In the genomic region with DNA sequence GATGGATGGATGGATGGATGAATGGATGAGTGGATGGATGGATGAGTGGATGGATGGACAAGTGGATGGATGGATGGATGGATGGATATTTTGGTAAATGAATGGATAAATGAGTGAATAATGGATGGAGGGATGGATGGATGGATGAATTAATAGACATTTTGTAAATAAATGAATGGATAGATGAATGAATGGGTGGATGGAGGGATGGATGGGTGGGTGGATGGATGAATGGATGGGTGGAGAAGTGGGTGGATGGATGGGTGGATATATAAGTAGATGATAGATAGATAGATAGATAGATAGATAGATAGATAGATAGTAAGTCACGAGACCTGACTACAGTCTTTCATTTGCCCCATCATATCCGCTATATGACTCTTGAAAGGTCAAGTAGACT, we compare ENCODE assay signal across 32 cellular contexts.
DNase-seq lines count a peak whose midpoint lies in the region; ATAC-seq, FAIRE-seq and TF ChIP-seq lines count a peak whose summit lies in the region.
"Had no signal": no experiment of that assay in that cellular context is flagged by ENCODE, and none has a peak within 500 bp of the region (broad histone marks: within the 10 kb centered on the region; RNA-seq: fewer than 3 reads in every experiment).

No MANE protein-coding gene starts in this region.

- peaks cover 4% of the 10 kb centered on the region; the same call in 1 of the 2 replicates for H3K23me2 ChIP-seq in H1 (ENCODE audit: low read depth, low read length)

- ATAC-seq in K562 (no peak), GM21737 (IDR thresholded peaks at IDR 0.05; ENCODE audit: unreplicated experiment) (no peak), HG03342 (IDR thresholded peaks at IDR 0.05; ENCODE audit: unreplicated experiment) (no peak)
- ATAC-seq: A549; CD8-positive, alpha-beta T cell had no signal

- H2BK20ac ChIP-seq in H1 (ENCODE audit: low read length) = no peak overlapping the region

- no peak for FAIRE-seq in K562 (lab: Jason Lieb, UNC)
- FAIRE-seq in H1 (lab: Jason Lieb, UNC) = no peak
- FAIRE-seq: A204.1, A549, D721Med had no signal

- H3K36me3 ChIP-seq in HEK293 (ENCODE audit: control insufficient read depth in 2 of 2, insufficient read depth in 1 of 2, low read length in 2 of 2) (no peaks in the 10 kb centered on the region), K562 (ENCODE audit: control insufficient read depth, insufficient read depth, low read length) (no peaks in the 10 kb centered on the region), H1 (ENCODE audit: control insufficient read depth in 2 of 4, insufficient read depth in 4 of 4, low read length in 3 of 4) (no peaks in the 10 kb centered on the region), ascending aorta (no peaks in the 10 kb centered on the region)
- H3K36me3 ChIP-seq: BE2C; BLaER1; BLaER1 treated with 17β-estradiol and CSF1 and Interleukin-3, amounts not matched to agents 10 nM and 100 nM had no signal

- no peaks in the 10 kb centered on the region for H3K79me1 ChIP-seq in H1 (ENCODE audit: low read depth, low read length)

- H3K27me3 ChIP-seq in K562 (ENCODE audit: control insufficient read depth in 2 of 2, insufficient read depth in 2 of 2, low read length in 2 of 2) (peaks cover 2 to 10% of the 10 kb centered on the region in 2 experiments; a peak in 2 of 5 replicates), H1 (replicated peaks in 1 of 4; ENCODE audit: control insufficient read depth in 3 of 4, extremely low read depth in 1 of 4, insufficient read depth in 3 of 4, low read length in 3 of 4) (no peaks in the 10 kb centered on the region), ascending aorta (no peaks in the 10 kb centered on the region)
- H3K27me3 ChIP-seq: BE2C; BLaER1; BLaER1 treated with 17β-estradiol and CSF1 and Interleukin-3, amounts not matched to agents 10 nM and 100 nM had no signal

- no peak overlapping the region for H4K91ac ChIP-seq in H1 (replicated peaks; ENCODE audit: insufficient read length, low read length)

- WGBS in K562 (ENCODE audit: insufficient coverage, low coverage, missing lambda C conversion rate) = 0% methylated on average over 2 of the region's 2 CpGs
- 96% methylated on average over 2 of the region's 2 CpGs; no CpG with 5 or more reads in 1 of the 2 experiments for WGBS in H1 (ENCODE audit: extremely low coverage in 1 of 2, insufficient coverage in 1 of 2, insufficient read length in 1 of 2, insufficient replicate concordance in 2 of 2, low coverage in 1 of 2, low lambda C conversion rate in 2 of 2, missing lambda C conversion rate in 1 of 2), 2 experiments

- H3K79me2 ChIP-seq in K562 (ENCODE audit: control insufficient read depth, insufficient read depth, low read length) (no peaks in the 10 kb centered on the region), H1 (ENCODE audit: control insufficient read depth in 1 of 2, insufficient read depth in 2 of 2, low read length in 2 of 2) (no peaks in the 10 kb centered on the region)

- POLR2A ChIA-PET in HEK293 (lab: Yijun Ruan, JAX) = no interaction called here
- POLR2A ChIA-PET in K562 (lab: Yijun Ruan, JAX) = no interaction called here
- POLR2A ChIA-PET in H1 (lab: Charles Lee; ENCODE audit: partially characterized antibody) = no interaction called here

- no peak overlapping the region for H4K5ac ChIP-seq in H1 (ENCODE audit: insufficient read length, low read depth, low read length)

- no peaks in the 10 kb centered on the region for H3K9me3 ChIP-seq in HEK293 (ENCODE audit: control insufficient read depth, insufficient read depth, low read depth, low read length)
- H3K9me3 ChIP-seq in K562 (replicated peaks; ENCODE audit: control insufficient read depth, insufficient read depth, low read depth, low read length) = no peaks in the 10 kb centered on the region
- H3K9me3 ChIP-seq in H1 (ENCODE audit: insufficient read depth in 2 of 2, low read depth in 1 of 2, low read length in 1 of 2) = peaks cover 35 to 36% of the 10 kb centered on the region in 2 experiments
- no peaks in the 10 kb centered on the region for H3K9me3 ChIP-seq in ascending aorta

- no peak for TF ChIP-seq EP300 in K562 (IDR thresholded peaks at IDR 0.05; ENCODE audit: low read length)
- no peak for TF ChIP-seq EP300 in H1 (IDR thresholded peaks at IDR 0.05; ENCODE audit: borderline replicate concordance in 1 of 2, low read depth in 2 of 2, low read length in 2 of 2)

- H3K4me1 ChIP-seq in HEK293 (ENCODE audit: control insufficient read depth, insufficient read depth, low read length) (no peaks in the 10 kb centered on the region), K562 (replicated peaks in 1 of 2; ENCODE audit: control insufficient read depth in 2 of 2, insufficient read depth in 2 of 2, low read length in 2 of 2) (no peaks in the 10 kb centered on the region), H1 (replicated peaks in 1 of 4; ENCODE audit: control insufficient read depth in 3 of 4, insufficient read depth in 4 of 4, low read length in 3 of 4) (no peaks in the 10 kb centered on the region), ascending aorta (no peaks in the 10 kb centered on the region)
- H3K4me1 ChIP-seq: A549, BE2C, Caco-2 had no signal

- TF ChIP-seq RAD21 in K562 (CRISPR knock-in tag; conservative IDR thresholded peaks at IDR 0.05 in 1 of 2, IDR thresholded peaks at IDR 0.05 in 1 of 2) = no peak
- no peak for TF ChIP-seq RAD21 in H1 (IDR thresholded peaks at IDR 0.05 in 1 of 2, conservative IDR thresholded peaks at IDR 0.05 in 1 of 2; ENCODE audit: low read depth in 2 of 2, low read length in 2 of 2)

- H2BK120ac ChIP-seq in H1 (replicated peaks; ENCODE audit: low read depth, low read length) = no peak overlapping the region

- no peak overlapping the region for H4K8ac ChIP-seq in H1 (ENCODE audit: extremely low read depth, insufficient read depth, low read length)

- intact Hi-C loops in K562 (cut with micrococcal nuclease) (no loop called here), ascending aorta (cut with DNase I) (no loop called here)

- H2BK12ac ChIP-seq in H1 (ENCODE audit: low read depth, low read length) = no peak overlapping the region

- no peak for DNase-seq in K562 (ENCODE audit: extremely low read depth in 1 of 4, low spot score in 3 of 4)
- no peak for DNase-seq in H1 (ENCODE audit: low read depth in 1 of 2, low spot score in 2 of 2)
- DNase-seq in ascending aorta (ENCODE audit: low spot score in 2 of 2) = no peak
- DNase-seq: 8988T; ACHN; AML-193; BE2C; C1 segment of cervical spinal cord; Caco-2; Calu3; CD4-positive, alpha-beta memory T cell; CD4-positive, alpha-beta T cell; CD4-positive, CD25-positive, alpha-beta regulatory T cell; CD8-positive, alpha-beta T cell; COR-L47; DMS 273 treated with DMSO at 0.1 percent for 48 hours; DMS153; DMS53; DMS79; DMS79 treated with DMSO at 0.1 percent for 48 hours; DND-41; EL had no signal

- TF ChIP-seq POLR2A in K562 (conservative IDR thresholded peaks at IDR 0.05) (no peak), H1 (IDR thresholded peaks at IDR 0.05; ENCODE audit: control extremely low read depth in 1 of 2, low read depth in 2 of 2, low read length in 2 of 2) (no peak)

- no peak overlapping the region for H2BK5ac ChIP-seq in H1 (ENCODE audit: low read depth, low read length)

- H3K4me2 ChIP-seq in K562 (ENCODE audit: insufficient read depth, low read length) (no peak overlapping the region), H1 (ENCODE audit: insufficient read depth in 1 of 2, low read depth in 2 of 2, low read length in 2 of 2) (no peak overlapping the region)
- H3K4me2 ChIP-seq: A549; BLaER1; BLaER1 treated with 17β-estradiol and CSF1 and Interleukin-3, amounts not matched to agents 10 nM and 100 nM had no signal

- H3K18ac ChIP-seq in H1 (ENCODE audit: extremely low read depth, low read length) = no peak overlapping the region

- in situ Hi-C loops in K562 (cut with MboI) = no loop called here

- BruUV-seq in K562 (replicated peaks; lab: Mats Ljungman, UMichigan) = no TSS peak

- H4K20me1 ChIP-seq in K562 (replicated peaks; ENCODE audit: control insufficient read depth, insufficient read depth, low read length) = no peaks in the 10 kb centered on the region
- no peaks in the 10 kb centered on the region for H4K20me1 ChIP-seq in H1 (replicated peaks in 1 of 2; ENCODE audit: control insufficient read depth in 1 of 2, insufficient read depth in 2 of 2, low read length in 2 of 2)
- H4K20me1 ChIP-seq: BLaER1; BLaER1 treated with 17β-estradiol and CSF1 and Interleukin-3, amounts not matched to agents 10 nM and 100 nM had no signal

- CTCF ChIA-PET in HEK293 (lab: Yijun Ruan, JAX) (no interaction called here), K562 (lab: Yijun Ruan, JAX; ENCODE audit: low intra/inter-chr PET ratio) (no interaction called here), H1 (lab: Charles Lee; ENCODE audit: partially characterized antibody) (no interaction called here)

- no peak overlapping the region for H3K23ac ChIP-seq in H1 (ENCODE audit: insufficient read length)

- no peaks in the 10 kb centered on the region for H3K9me1 ChIP-seq in K562 (ENCODE audit: control insufficient read depth, insufficient read depth, low read length)

- TF ChIP-seq CTCF in HEK293 (tag by site-specific recombination; IDR thresholded peaks at IDR 0.05) (no peak), K562 (IDR thresholded peaks at IDR 0.05 in 2 of 3, conservative IDR thresholded peaks at IDR 0.05 in 1 of 3; ENCODE audit: insufficient read depth in 2 of 3, low read depth in 1 of 3, low read length in 3 of 3) (no peak), H1 (IDR thresholded peaks at IDR 0.05; ENCODE audit: control extremely low read depth in 1 of 3, insufficient read depth in 1 of 3, low read depth in 1 of 3, low read length in 3 of 3) (no peak), ascending aorta (IDR thresholded peaks at IDR 0.05) (no peak)

- H3K4me3 ChIP-seq in HEK293 (ENCODE audit: low read depth, low read length) (no peak overlapping the region), K562 (no peak overlapping the region), H1 (ENCODE audit: extremely low read depth in 1 of 4, insufficient read depth in 2 of 4, low read depth in 3 of 4, low read length in 4 of 4) (no peak overlapping the region), ascending aorta (no peak overlapping the region)
- H3K4me3 ChIP-seq: A549; BLaER1; BLaER1 treated with 17β-estradiol and CSF1 and Interleukin-3, amounts not matched to agents 10 nM and 100 nM had no signal

- H3K14ac ChIP-seq in H1 (ENCODE audit: insufficient read length) = no peak overlapping the region

- H2AK5ac ChIP-seq in H1 (ENCODE audit: low read depth, low read length) = no peak overlapping the region

- no peak overlapping the region for H3K27ac ChIP-seq in HEK293 (ENCODE audit: extremely low read depth, low read depth, low read length)
- H3K27ac ChIP-seq in K562 (ENCODE audit: extremely low read depth, low read depth, low read length) = no peak overlapping the region
- no peak overlapping the region for H3K27ac ChIP-seq in H1 (ENCODE audit: low read depth, low read length)
- no peak overlapping the region for H3K27ac ChIP-seq in ascending aorta
- H3K27ac ChIP-seq: 22Rv1; A549; BLaER1; BLaER1 treated with 17β-estradiol and CSF1 and Interleukin-3, amounts not matched to agents 10 nM and 100 nM; C4-2B had no signal

- H3K4ac ChIP-seq in H1 (replicated peaks; ENCODE audit: insufficient read length, low read depth, low read length) = no peak overlapping the region

- H3K56ac ChIP-seq in H1 (replicated peaks; ENCODE audit: insufficient read length, low read depth, low read length) = peak overlapping the region; percentile 39

- H3K9ac ChIP-seq in K562 (ENCODE audit: insufficient read depth in 1 of 2, low read depth in 2 of 2, low read length in 2 of 2) = no peak overlapping the region
- H3K9ac ChIP-seq in H1 (replicated peaks in 1 of 4; ENCODE audit: extremely low read depth in 1 of 4, low read depth in 3 of 4, low read length in 3 of 4) = no peak overlapping the region
- H3K9ac ChIP-seq: BLaER1; BLaER1 treated with 17β-estradiol and CSF1 and Interleukin-3, amounts not matched to agents 10 nM and 100 nM had no signal

- H2AFZ ChIP-seq in K562 (ENCODE audit: low read depth, low read length) = no peak overlapping the region
- H2AFZ ChIP-seq in H1 (ENCODE audit: low read length) = no peak overlapping the region

- no peak overlapping the region for H2BK15ac ChIP-seq in H1 (ENCODE audit: low read length)
